Comparison of ENCODE assay signal across 1 cellular context in genomic region chr14:69395929-69396328, GRCh38.
TF ChIP-seq lines count a peak whose summit lies in the region.

No MANE protein-coding gene starts in this region.

TF ChIP-seq in WTC11, 78 proteins besides CTCF, POLR2A, EP300 and RAD21 (continued from another document):
- no peak for TF ChIP-seq ARID4B (CRISPR knock-in tag; IDR thresholded peaks at IDR 0.05; ENCODE audit: borderline replicate concordance)
